Comparison of ENCODE assay signal across 20 cellular contexts in the genomic region with DNA sequence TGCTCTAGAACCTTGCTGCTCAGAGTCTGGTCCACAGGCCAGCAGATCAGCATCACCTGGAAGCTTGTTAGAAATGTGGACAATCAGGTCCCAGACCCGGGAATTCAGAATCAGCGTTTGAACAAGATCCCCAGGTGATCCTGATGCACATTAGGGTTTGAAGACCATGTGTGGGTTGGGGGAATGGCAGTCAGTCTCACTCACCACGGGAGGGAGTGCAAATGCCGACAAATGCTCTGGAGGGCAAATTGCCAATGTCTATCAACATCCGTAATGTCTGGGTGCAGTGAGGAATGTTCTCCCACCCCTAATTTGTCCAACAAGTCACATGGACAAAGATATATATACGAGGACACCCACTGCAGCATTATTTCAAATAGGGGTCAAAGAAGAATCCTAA. TPM values are rescaled to one million over a fixed set of nuclear protein-coding genes. Genes with fewer than 3 reads are reported as not detected.
DNase-seq lines count a peak whose midpoint lies in the region; ATAC-seq, FAIRE-seq and TF ChIP-seq lines count a peak whose summit lies in the region.
"Had no signal": no experiment of that assay in that cellular context is flagged by ENCODE, and none has a peak within 500 bp of the region (broad histone marks: within the 10 kb centered on the region; RNA-seq: fewer than 3 reads in every experiment).

No MANE protein-coding gene starts in this region.

- H3K36me3 Mint-ChIP-seq in dendritic cell treated with granulocyte-macrophage colony-stimulating factor and Interleukin-4, amounts not matched to agents 40 ng/mL and 50 ng/mL, for 4 days (ENCODE audit: low read depth), result peaks cover 76% of the 10 kb centered on the region
- H3K36me3 Mint-ChIP-seq in natural killer cell treated with Interleukin-12 subunit alpha and Interleukin-12 subunit beta and Interleukin-15 and Interleukin-18, amount 100 ng/mL, for 72 hours, result no peaks in the 10 kb centered on the region

- ATAC-seq in natural killer cell treated with Interleukin-12 subunit alpha and Interleukin-12 subunit beta and Interleukin-15 and Interleukin-18, amount 100 ng/mL, for 72 hours, result no peak

- peaks cover 71% of the 10 kb centered on the region for H3K4me1 Mint-ChIP-seq in dendritic cell treated with granulocyte-macrophage colony-stimulating factor and Interleukin-4, amounts not matched to agents 40 ng/mL and 50 ng/mL, for 4 days (ENCODE audit: low read depth)
- peaks cover 62 to 68% of the 10 kb centered on the region in 2 donors for H3K4me1 Mint-ChIP-seq in natural killer cell treated with Interleukin-12 subunit alpha and Interleukin-12 subunit beta and Interleukin-15 and Interleukin-18, amount 100 ng/mL, for 72 hours (ENCODE audit: low read depth in 2 of 2)

- no peaks in the 10 kb centered on the region for H3K9me3 Mint-ChIP-seq in dendritic cell treated with granulocyte-macrophage colony-stimulating factor and Interleukin-4, amounts not matched to agents 40 ng/mL and 50 ng/mL, for 4 days
- no peaks in the 10 kb centered on the region for H3K9me3 Mint-ChIP-seq in natural killer cell treated with Interleukin-12 subunit alpha and Interleukin-12 subunit beta and Interleukin-15 and Interleukin-18, amount 100 ng/mL, for 72 hours

- DNase-seq in NCI-H1694 (lab: John Stamatoyannopoulos, UW) (peak; percentile 17), NCI-H1694 treated with DMSO at 0.1 percent for 48 hours (lab: John Stamatoyannopoulos, UW) (no peak), NCI-H1417 treated with DMSO at 0.1 percent for 48 hours (lab: John Stamatoyannopoulos, UW) (no peak), NCI-H446 (lab: John Stamatoyannopoulos, UW) (no peak), GM19239 (ENCODE audit: insufficient read length, low spot score) (no peak)
- no peak for DNase-seq in natural killer cell treated with Interleukin-12 subunit alpha and Interleukin-12 subunit beta and Interleukin-15 and Interleukin-18, amount 100 ng/mL, for 72 hours (ENCODE audit: low spot score)
- DNase-seq: 8988T; activated CD4-positive, alpha-beta T cell treated with anti-CD3 and anti-CD28 coated beads for 4 hours; colonic mucosa; H7; kidney glomerular epithelial cell; NCI-H1417; NCI-H774; OCI-M1; SHP77 treated with DMSO at 0.1 percent for 48 hours; stimulated activated CD4-positive, alpha-beta T cell treated with anti-CD3 and anti-CD28 coated beads, Interleukin-12 subunit alpha, Interleukin-12 subunit beta, amount 100 ng/mL, for 4 hours; trophoblast cell had no signal

- intact Hi-C loops in dendritic cell treated with granulocyte-macrophage colony-stimulating factor and Interleukin-4, amounts not matched to agents 40 ng/mL and 50 ng/mL, for 4 days (cut with micrococcal nuclease), result no loop called here

- FAIRE-seq in GM19239 (lab: Jason Lieb, UNC), result no peak
- FAIRE-seq: endometrium had no signal

- no peak overlapping the region for H3K4me3 Mint-ChIP-seq in dendritic cell treated with granulocyte-macrophage colony-stimulating factor and Interleukin-4, amounts not matched to agents 40 ng/mL and 50 ng/mL, for 4 days
- no peak overlapping the region for H3K4me3 Mint-ChIP-seq in natural killer cell treated with Interleukin-12 subunit alpha and Interleukin-12 subunit beta and Interleukin-15 and Interleukin-18, amount 100 ng/mL, for 72 hours

- no peaks in the 10 kb centered on the region for H3K27me3 Mint-ChIP-seq in dendritic cell treated with granulocyte-macrophage colony-stimulating factor and Interleukin-4, amounts not matched to agents 40 ng/mL and 50 ng/mL, for 4 days
- H3K27me3 Mint-ChIP-seq in natural killer cell treated with Interleukin-12 subunit alpha and Interleukin-12 subunit beta and Interleukin-15 and Interleukin-18, amount 100 ng/mL, for 72 hours, result no peaks in the 10 kb centered on the region

- peak; percentile 32; the same call in 1 of the 2 replicates for TF ChIP-seq RAD21 in Ishikawa (IDR thresholded peaks at IDR 0.05; ENCODE audit: low read depth)

- peak overlapping the region; percentile 15 for H3K27ac Mint-ChIP-seq in dendritic cell treated with granulocyte-macrophage colony-stimulating factor and Interleukin-4, amounts not matched to agents 40 ng/mL and 50 ng/mL, for 4 days
- peak overlapping the region; percentile 56 to 94 for H3K27ac Mint-ChIP-seq in natural killer cell treated with Interleukin-12 subunit alpha and Interleukin-12 subunit beta and Interleukin-15 and Interleukin-18, amount 100 ng/mL, for 72 hours

- TF ChIP-seq EP300 in Ishikawa (IDR thresholded peaks at IDR 0.05; ENCODE audit: borderline replicate concordance), result no peak

TF ChIP-seq in Ishikawa, 13 proteins besides CTCF, POLR2A, EP300 and RAD21:
- TF ChIP-seq ZBTB7A (IDR thresholded peaks at IDR 0.05; ENCODE audit: low read depth) (no peak), FOXM1 (IDR thresholded peaks at IDR 0.05; ENCODE audit: borderline replicate concordance, low read depth) (no peak)
TF ChIP-seq in Ishikawa: peak in this region for 0.

RNA-seq across cellular contexts. Expression of gene INPP5D, which starts 34.5 kb away (rescaled TPM):
- total RNA-seq in natural killer cell treated with Interleukin-12 subunit alpha and Interleukin-12 subunit beta and Interleukin-15 and Interleukin-18, amount 100 ng/mL, for 72 hours, result 100 to 1,000 TPM; 136 to 155 TPM
